ENCODE assay signal across 22 cellular contexts in the genomic region with DNA sequence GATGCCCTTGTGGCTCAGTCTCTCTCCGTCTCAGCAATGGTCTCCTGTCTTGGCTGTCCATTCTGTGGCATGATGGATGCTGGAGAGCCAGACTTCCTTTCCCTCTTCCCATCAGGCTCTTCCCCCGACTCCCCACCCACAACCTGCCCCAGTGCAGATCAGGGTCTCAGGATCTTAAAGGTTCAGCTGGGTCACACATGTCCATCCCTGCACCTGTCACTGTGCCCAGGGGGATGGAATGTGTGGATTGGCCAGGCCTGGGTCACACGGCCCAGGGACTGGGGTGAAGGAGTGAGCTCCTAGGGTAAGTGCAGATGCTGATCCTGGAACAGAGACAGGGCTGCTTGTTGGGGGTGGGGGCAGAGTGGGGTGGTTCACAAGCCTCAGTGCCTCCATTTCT. TPM values are rescaled to one million over a fixed set of nuclear protein-coding genes. Genes with fewer than 3 reads are reported as not detected.
"Had no signal": no experiment of that assay in that cellular context is flagged by ENCODE, and none has a peak within 500 bp of the region (broad histone marks: within the 10 kb centered on the region; RNA-seq: fewer than 3 reads in every experiment).

No MANE protein-coding gene starts in this region.

- H3K27me3 Mint-ChIP-seq: activated B cell treated with CpG ODN at 0.5 μM for 24 hours; activated CD4-positive, alpha-beta memory T cell treated with anti-CD3 and anti-CD28 coated beads for 36 hours had no signal

- H3K4me3 Mint-ChIP-seq: activated B cell treated with CpG ODN at 0.5 μM for 24 hours; activated CD4-positive, alpha-beta memory T cell treated with anti-CD3 and anti-CD28 coated beads for 36 hours; activated CD4-positive, alpha-beta T cell treated with anti-CD3 and anti-CD28 coated beads for 36 hours; activated naive CD4-positive, alpha-beta T cell treated with anti-CD3 and anti-CD28 coated beads, Interleukin-2, amount 10 ng/mL, durations not matched to agents 7 days and 5 days; nephron progenitor cell; T-helper 1 cell treated with Interleukin-12 subunit alpha and Interleukin-12 subunit beta and Interleukin-4 antibody, amounts not matched to agents 30 μg/mL and 1 μg/mL, for 36 hours had no signal

- H3K4me2 ChIP-seq: hepatocyte had no signal

- H3K4me3 ChIP-seq: hepatocyte, left ventricle myocardium inferior, sigmoid colon, testis, vagina had no signal

- H3K4me1 Mint-ChIP-seq: activated naive CD4-positive, alpha-beta T cell treated with anti-CD3 and anti-CD28 coated beads, Interleukin-2, amount 10 ng/mL, durations not matched to agents 7 days and 5 days had no signal

- H3K9me3 ChIP-seq: sigmoid colon, testis, vagina had no signal

- H3K4me1 ChIP-seq: left ventricle myocardium inferior, sigmoid colon, testis, vagina had no signal

- ATAC-seq: activated CD4-positive, alpha-beta T cell treated with anti-CD3 and anti-CD28 coated beads for 36 hours had no signal

- H3K27ac Mint-ChIP-seq: activated B cell treated with CpG ODN at 0.5 μM for 24 hours; activated CD4-positive, alpha-beta memory T cell treated with anti-CD3 and anti-CD28 coated beads for 36 hours; activated CD4-positive, alpha-beta T cell treated with anti-CD3 and anti-CD28 coated beads for 36 hours; activated naive CD4-positive, alpha-beta T cell treated with anti-CD3 and anti-CD28 coated beads, Interleukin-2, amount 10 ng/mL, durations not matched to agents 7 days and 5 days; nephron progenitor cell; T-helper 1 cell treated with Interleukin-12 subunit alpha and Interleukin-12 subunit beta and Interleukin-4 antibody, amounts not matched to agents 30 μg/mL and 1 μg/mL, for 36 hours had no signal

- H3K27ac ChIP-seq: hepatocyte, left ventricle myocardium inferior, sigmoid colon, testis, vagina had no signal

- DNase-seq: activated B cell treated with CpG ODN at 0.5 μM for 24 hours; activated CD4-positive, alpha-beta memory T cell treated with anti-CD3 and anti-CD28 coated beads for 36 hours; activated CD4-positive, alpha-beta T cell treated with anti-CD3 and anti-CD28 coated beads for 36 hours; activated effector memory CD4-positive, alpha-beta T cell treated with anti-CD3 and anti-CD28 coated beads, Interleukin-2, amount 50 U/mL, for 16 hours; activated naive CD4-positive, alpha-beta T cell treated with anti-CD3 and anti-CD28 coated beads, Interleukin-2, amount 10 ng/mL, durations not matched to agents 7 days and 5 days; amygdala; effector CD8-positive, alpha-beta T cell; left ventricle myocardium inferior; midbrain; nephron progenitor cell; nucleus accumbens; retina; sigmoid colon; stimulated activated CD4-positive, alpha-beta T cell treated with anti-CD3 and anti-CD28 coated beads, Interleukin-2, amount 100 ng/mL, for 48 hours; stimulated activated CD8-positive, alpha-beta memory T cell treated with anti-CD3 and anti-CD28 coated beads, Interleukin-4, amount 100 ng/mL, for 48 hours; stimulated activated naive CD4-positive, alpha-beta T cell; testis; trophoblast cell had no signal

RNA-seq across cellular contexts. Expression of a gene that starts 23.0 kb away (rescaled TPM):
- total RNA-seq: left ventricle myocardium inferior, lung microvascular endothelial cell had no signal
